In the genomic region with DNA sequence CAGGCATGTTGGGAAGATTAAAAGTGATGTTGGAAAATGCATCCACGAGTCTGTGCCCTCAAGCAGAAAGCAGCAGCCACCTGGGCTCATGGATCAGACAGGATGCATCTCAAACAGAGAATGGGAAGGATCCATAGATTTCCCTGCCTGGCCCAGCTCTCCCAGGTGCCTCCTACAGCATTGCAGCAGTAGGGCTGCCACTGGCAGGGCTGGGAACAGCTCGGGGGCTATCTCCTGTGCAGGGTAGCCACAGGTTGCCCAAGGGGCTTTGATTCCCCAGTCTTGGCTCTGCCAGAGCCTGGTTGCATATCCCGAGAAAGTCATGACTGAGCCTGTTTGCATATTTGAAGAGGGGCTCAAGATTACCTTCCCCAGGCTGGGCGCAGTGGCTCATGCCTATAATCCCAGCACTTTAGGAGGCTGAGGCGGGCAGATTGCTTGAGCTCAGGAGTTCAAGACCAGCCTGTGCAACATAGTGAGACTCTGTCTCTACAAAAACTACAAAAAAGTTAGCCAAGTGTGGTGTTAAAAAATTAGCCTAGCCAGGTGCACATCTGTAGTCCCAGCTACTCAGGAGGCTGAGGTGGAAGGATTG, we compare ENCODE assay signal across 15 cellular contexts. TPM values are rescaled to one million over a fixed set of nuclear protein-coding genes. Genes with fewer than 3 reads are reported as not detected.
A peak's percentile ranks its signal among the peaks of the same experiment; 100 is the strongest.
DNase-seq lines count a peak whose midpoint lies in the region; TF ChIP-seq lines count a peak whose summit lies in the region.
"Had no signal": no experiment of that assay in that cellular context is flagged by ENCODE, and none has a peak within 500 bp of the region (broad histone marks: within the 10 kb centered on the region; RNA-seq: fewer than 3 reads in every experiment).

No MANE protein-coding gene starts in this region.

- no peaks in the 10 kb centered on the region for H3K27me3 Mint-ChIP-seq in type B pancreatic cell
- peaks cover 33% of the 10 kb centered on the region for H3K27me3 Mint-ChIP-seq in Calu3 (ENCODE audit: unreplicated experiment)

- peaks cover 12% of the 10 kb centered on the region for H3K36me3 Mint-ChIP-seq in type B pancreatic cell
- H3K36me3 Mint-ChIP-seq in Calu3 (ENCODE audit: insufficient read depth, unreplicated experiment): no peaks in the 10 kb centered on the region
- H3K36me3 Mint-ChIP-seq: CD4-positive, CD25-positive, alpha-beta regulatory T cell had no signal

- H3K27ac Mint-ChIP-seq in type B pancreatic cell (no peak overlapping the region), Calu3 (ENCODE audit: unreplicated experiment) (no peak overlapping the region)
- H3K27ac Mint-ChIP-seq: CD4-positive, CD25-positive, alpha-beta regulatory T cell had no signal

- no peak for TF ChIP-seq CTCF in coronary artery (IDR thresholded peaks at IDR 0.05)
- no peak for TF ChIP-seq CTCF in type B pancreatic cell (conservative IDR thresholded peaks at IDR 0.05)
- no peak for TF ChIP-seq CTCF in Calu3 (IDR thresholded peaks at IDR 0.05; ENCODE audit: unreplicated experiment)

- H3K4me1 Mint-ChIP-seq in type B pancreatic cell (ENCODE audit: unreplicated experiment): peaks cover 51% of the 10 kb centered on the region
- H3K4me1 Mint-ChIP-seq in Calu3 (ENCODE audit: low read depth, unreplicated experiment): no peaks in the 10 kb centered on the region
- H3K4me1 Mint-ChIP-seq: CD4-positive, CD25-positive, alpha-beta regulatory T cell had no signal

- H3K4me3 Mint-ChIP-seq in type B pancreatic cell (no peak overlapping the region), Calu3 (ENCODE audit: low read depth, unreplicated experiment) (no peak overlapping the region)
- H3K4me3 Mint-ChIP-seq: CD4-positive, CD25-positive, alpha-beta regulatory T cell had no signal

- CTCF ChIA-PET in Calu3 (lab: Charles Lee): interaction anchor here (0.9 kb wide), 1 partner anchor 40 kb away, joined by 3 read pairs; no protein-coding TSS in a partner anchor

- no peak overlapping the region for H3K27ac ChIP-seq in coronary artery
- H3K27ac ChIP-seq: BLaER1 treated with 17β-estradiol and CSF1 and Interleukin-3, amounts not matched to agents 10 nM and 100 nM had no signal

- no peak overlapping the region for H3K4me3 ChIP-seq in coronary artery
- H3K4me3 ChIP-seq: BLaER1 treated with 17β-estradiol and CSF1 and Interleukin-3, amounts not matched to agents 10 nM and 100 nM; GM12878 had no signal

- H3K9me3 Mint-ChIP-seq in type B pancreatic cell (no peaks in the 10 kb centered on the region), Calu3 (ENCODE audit: low read depth, unreplicated experiment) (no peaks in the 10 kb centered on the region)
- H3K9me3 Mint-ChIP-seq: CD4-positive, CD25-positive, alpha-beta regulatory T cell had no signal

- intact Hi-C loops in Calu3 (cut with micrococcal nuclease; ENCODE audit: unreplicated experiment): loop anchor here (5.0 kb wide), 1 partner anchor 219 kb away; no protein-coding TSS in a partner anchor

- no TSS peak for BruUV-seq in Calu3 (replicated peaks; lab: Mats Ljungman, UMichigan)

- DNase-seq in activated CD8-positive, alpha-beta memory T cell treated with anti-CD3 and anti-CD28 coated beads for 24 hours: peak; percentile 19
- DNase-seq in activated CD8-positive, alpha-beta memory T cell treated with anti-CD3 and anti-CD28 coated beads, Interleukin-2, amount 50 U/mL, for 4 hours: no peak
- DNase-seq in coronary artery (ENCODE audit: low spot score) (peak; percentile 50), mesenteric fat pad (ENCODE audit: low spot score) (peak; percentile 51), type B pancreatic cell (ENCODE audit: extremely low spot score, unreplicated experiment) (peak; percentile 40), Calu3 (no peak), GM19238 (ENCODE audit: insufficient read length, low spot score) (no peak), KG1 (lab: John Stamatoyannopoulos, UW) (no peak)
- DNase-seq: 8988T; AML-193; CD4-positive, CD25-positive, alpha-beta regulatory T cell; DMS 273 treated with DMSO at 0.1 percent for 48 hours; HCEC 1CT had no signal

RNA-seq across cellular contexts. Expression of a gene that starts 19.5 kb away (rescaled TPM):
- total RNA-seq in mesenteric fat pad (2.7 TPM), type B pancreatic cell (ENCODE audit: low replicate concordance) (29.2 and 57.4 TPM in 2 replicates), Calu3 (2022) (1.3 and 2.6 TPM in 2 replicates)

Comparison
In these comparisons a context has a peak if more than half of its experiments do, and no peak if none do; other contexts are left out.
1. DNase-seq: peak in activated CD8-positive, alpha-beta memory T cell treated with anti-CD3 and anti-CD28 coated beads for 24 hours (single experiment), coronary artery (single experiment), mesenteric fat pad (single experiment) and type B pancreatic cell (single experiment); none in activated CD8-positive, alpha-beta memory T cell treated with anti-CD3 and anti-CD28 coated beads, Interleukin-2, amount 50 U/mL, for 4 hours (single experiment), Calu3 (single experiment), GM19238 (single experiment) and KG1 (single experiment).